22 cellular contexts compared by ENCODE assay signal in the genomic region with DNA sequence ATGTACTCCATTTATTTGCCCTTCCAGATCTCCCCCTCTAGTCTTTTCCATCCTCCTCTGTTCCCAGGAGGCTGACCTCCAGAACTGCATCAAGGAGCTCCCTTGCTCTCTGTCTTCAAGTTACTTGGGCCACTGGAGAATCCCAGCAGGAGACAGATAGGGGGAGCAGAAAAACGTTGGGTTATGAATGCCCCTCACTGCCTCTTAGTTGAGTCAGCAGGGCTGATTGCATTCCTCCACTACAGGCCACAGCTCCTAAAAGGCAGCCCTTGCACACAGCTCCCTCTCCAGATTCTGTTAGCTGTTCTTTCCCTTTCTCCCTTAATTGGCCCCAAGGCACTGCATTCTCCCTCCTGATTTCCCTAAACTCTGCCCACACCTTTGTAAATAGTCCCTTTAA. TPM values are rescaled to one million over a fixed set of nuclear protein-coding genes. Genes with fewer than 3 reads are reported as not detected.
A peak's percentile ranks its signal among the peaks of the same experiment; 100 is the strongest.
DNase-seq lines count a peak whose midpoint lies in the region; ATAC-seq, FAIRE-seq and TF ChIP-seq lines count a peak whose summit lies in the region.
"Had no signal": no experiment of that assay in that cellular context is flagged by ENCODE, and none has a peak within 500 bp of the region (broad histone marks: within the 10 kb centered on the region; RNA-seq: fewer than 3 reads in every experiment).

No MANE protein-coding gene starts in this region.

- ATAC-seq in upper lobe of left lung (ENCODE audit: low FRiP score in 2 of 2) (no peak), GM18520 (IDR thresholded peaks at IDR 0.05; ENCODE audit: unreplicated experiment) (no peak)
- ATAC-seq: activated CD8-positive, alpha-beta T cell treated with anti-CD3 and anti-CD28 coated beads, Interleukin-2, amount 10 ng/mL, durations not matched to agents 7 days and 5 days; GM12878; Panc1; upper lobe of right lung had no signal

- TF ChIP-seq CTCF in HEK293 (tag by site-specific recombination; IDR thresholded peaks at IDR 0.05), result 0 out of 2 replicates have a peak, but pooled peaks have one; percentile 17
- no peak for TF ChIP-seq CTCF in astrocyte (IDR thresholded peaks at IDR 0.05; ENCODE audit: insufficient read depth, low read depth, low read length)
- no peak for TF ChIP-seq CTCF in upper lobe of left lung (IDR thresholded peaks at IDR 0.05)

- H3K36me3 ChIP-seq in HEK293 (ENCODE audit: control insufficient read depth in 2 of 2, insufficient read depth in 1 of 2, low read length in 2 of 2), result no peaks in the 10 kb centered on the region
- H3K36me3 ChIP-seq in astrocyte (ENCODE audit: insufficient read depth, low read length), result no peaks in the 10 kb centered on the region
- H3K36me3 ChIP-seq in upper lobe of left lung, result no peaks in the 10 kb centered on the region
- H3K36me3 ChIP-seq: MG63, upper lobe of right lung had no signal

- DNase-seq in AG08395 (ENCODE audit: low spot score), result peak; percentile 41
- peak; percentile 41 for DNase-seq in astrocyte (ENCODE audit: low read depth)
- DNase-seq in iPS-NIHi7 (ENCODE audit: extremely low spot score), result peak; percentile 50
- no peak for DNase-seq in superior temporal gyrus (ENCODE audit: extremely low spot score)
- DNase-seq in upper lobe of left lung, result no peak
- no peak for DNase-seq in C1 segment of cervical spinal cord (lab: John Stamatoyannopoulos, UW)
- DNase-seq: activated CD8-positive, alpha-beta T cell treated with anti-CD3 and anti-CD28 coated beads, Interleukin-2, amount 10 ng/mL, durations not matched to agents 7 days and 5 days; activated naive CD8-positive, alpha-beta T cell treated with anti-CD3 and anti-CD28 coated beads for 36 hours; effector CD8-positive, alpha-beta T cell; MG63; NCI-H2029; NCI-H524 treated with DMSO at 0.1 percent for 48 hours; posterior cingulate gyrus; stimulated activated CD4-positive, alpha-beta T cell treated with anti-CD3 and anti-CD28 coated beads, Interleukin-12 subunit alpha, Interleukin-12 subunit beta, amount 100 ng/mL, for 4 hours; upper lobe of right lung had no signal

- no peaks in the 10 kb centered on the region for H3K36me3 Mint-ChIP-seq in astrocyte (ENCODE audit: low read depth, unreplicated experiment)

- TF ChIP-seq EP300 in upper lobe of left lung (IDR thresholded peaks at IDR 0.05), result no peak

- H4K20me1 ChIP-seq in astrocyte (ENCODE audit: insufficient read depth, low read length), result no peaks in the 10 kb centered on the region

- H3K79me2 ChIP-seq in astrocyte (ENCODE audit: insufficient read depth, low read length), result no peaks in the 10 kb centered on the region

- peak overlapping the region; percentile 24 for H3K4me3 Mint-ChIP-seq in astrocyte (ENCODE audit: unreplicated experiment)
- H3K4me3 Mint-ChIP-seq: activated CD8-positive, alpha-beta T cell treated with anti-CD3 and anti-CD28 coated beads, Interleukin-2, amount 10 ng/mL, durations not matched to agents 7 days and 5 days; activated naive CD8-positive, alpha-beta T cell treated with anti-CD3 and anti-CD28 coated beads for 36 hours; stimulated activated naive CD8-positive, alpha-beta T cell treated with anti-CD3 and anti-CD28 coated beads, Interleukin-15, Interleukin-2, amounts not matched to agents 100 ng/mL and 50 ng/mL, for 24 hours had no signal

- H3K9me3 ChIP-seq in HEK293 (ENCODE audit: control insufficient read depth, insufficient read depth, low read depth, low read length), result no peaks in the 10 kb centered on the region
- no peaks in the 10 kb centered on the region for H3K9me3 ChIP-seq in astrocyte (ENCODE audit: insufficient read depth, low read depth, low read length)
- H3K9me3 ChIP-seq in upper lobe of left lung, result peaks cover 0 to 3% (median 0%) of the 10 kb centered on the region in 4 donors
- H3K9me3 ChIP-seq: upper lobe of right lung had no signal

- no peaks in the 10 kb centered on the region for H3K27me3 Mint-ChIP-seq in astrocyte (ENCODE audit: low read depth, unreplicated experiment)
- H3K27me3 Mint-ChIP-seq: activated naive CD8-positive, alpha-beta T cell treated with anti-CD3 and anti-CD28 coated beads for 36 hours had no signal

- no peak for TF ChIP-seq POLR2A in upper lobe of left lung (IDR thresholded peaks at IDR 0.05)

- no peaks in the 10 kb centered on the region for H3K4me1 ChIP-seq in HEK293 (ENCODE audit: control insufficient read depth, insufficient read depth, low read length)
- H3K4me1 ChIP-seq in astrocyte (ENCODE audit: insufficient read depth, low read length), result no peaks in the 10 kb centered on the region
- H3K4me1 ChIP-seq in upper lobe of left lung, result no peaks in the 10 kb centered on the region
- H3K4me1 ChIP-seq: upper lobe of right lung had no signal

- no peak overlapping the region for H2AFZ ChIP-seq in astrocyte (ENCODE audit: low read depth, low read length)

- CTCF ChIA-PET in HEK293 (lab: Yijun Ruan, JAX), result no interaction called here

- H3K27ac ChIP-seq in HEK293 (ENCODE audit: extremely low read depth, low read depth, low read length), result no peak overlapping the region
- H3K27ac ChIP-seq in astrocyte (ENCODE audit: low read depth, low read length), result no peak overlapping the region
- H3K27ac ChIP-seq in upper lobe of left lung, result no peak overlapping the region
- H3K27ac ChIP-seq: upper lobe of right lung, VCaP had no signal

- H3K4me3 ChIP-seq in HEK293 (ENCODE audit: low read depth, low read length) (no peak overlapping the region), astrocyte (ENCODE audit: insufficient read depth, low read depth, low read length) (no peak overlapping the region), upper lobe of left lung (no peak overlapping the region)
- H3K4me3 ChIP-seq: GM12878, MG63, upper lobe of right lung had no signal

- H3K27ac Mint-ChIP-seq in astrocyte (ENCODE audit: unreplicated experiment), result peak overlapping the region; percentile 87
- H3K27ac Mint-ChIP-seq: activated CD8-positive, alpha-beta T cell treated with anti-CD3 and anti-CD28 coated beads, Interleukin-2, amount 10 ng/mL, durations not matched to agents 7 days and 5 days; activated naive CD8-positive, alpha-beta T cell treated with anti-CD3 and anti-CD28 coated beads for 36 hours; stimulated activated naive CD8-positive, alpha-beta T cell treated with anti-CD3 and anti-CD28 coated beads, Interleukin-15, Interleukin-2, amounts not matched to agents 100 ng/mL and 50 ng/mL, for 24 hours had no signal

- peak overlapping the region; percentile 19 for H3K4me2 ChIP-seq in astrocyte (ENCODE audit: low read length)

- no peaks in the 10 kb centered on the region for H3K9me3 Mint-ChIP-seq in astrocyte (ENCODE audit: unreplicated experiment)
- H3K9me3 Mint-ChIP-seq: stimulated activated naive CD8-positive, alpha-beta T cell treated with anti-CD3 and anti-CD28 coated beads, Interleukin-15, Interleukin-2, amounts not matched to agents 100 ng/mL and 50 ng/mL, for 24 hours had no signal

- H3K4me1 Mint-ChIP-seq in astrocyte (ENCODE audit: low read depth, unreplicated experiment), result peaks cover 12% of the 10 kb centered on the region

- WGBS in upper lobe of left lung, 2 donors, result 7 to 36% methylated on average over 1 of the region's 1 CpG

- H3K27me3 ChIP-seq in astrocyte (ENCODE audit: insufficient read depth, low read length), result no peaks in the 10 kb centered on the region
- H3K27me3 ChIP-seq in upper lobe of left lung, result no peaks in the 10 kb centered on the region
- H3K27me3 ChIP-seq: MG63, upper lobe of right lung had no signal

- POLR2A ChIA-PET in HEK293 (lab: Yijun Ruan, JAX), result interaction anchor here (0.9 kb wide), 1 partner anchor 12 kb away, joined by 4 read pairs; a partner anchor contains a TSS

- FAIRE-seq in astrocyte (lab: Jason Lieb, UNC), result peak; percentile 92
- FAIRE-seq: GM12878, H54 had no signal

- H3K9ac ChIP-seq in astrocyte (ENCODE audit: low read length), result no peak overlapping the region

TF ChIP-seq in HEK293, 187 proteins besides CTCF, POLR2A, EP300 and RAD21:
- TF ChIP-seq, protein P1, sequence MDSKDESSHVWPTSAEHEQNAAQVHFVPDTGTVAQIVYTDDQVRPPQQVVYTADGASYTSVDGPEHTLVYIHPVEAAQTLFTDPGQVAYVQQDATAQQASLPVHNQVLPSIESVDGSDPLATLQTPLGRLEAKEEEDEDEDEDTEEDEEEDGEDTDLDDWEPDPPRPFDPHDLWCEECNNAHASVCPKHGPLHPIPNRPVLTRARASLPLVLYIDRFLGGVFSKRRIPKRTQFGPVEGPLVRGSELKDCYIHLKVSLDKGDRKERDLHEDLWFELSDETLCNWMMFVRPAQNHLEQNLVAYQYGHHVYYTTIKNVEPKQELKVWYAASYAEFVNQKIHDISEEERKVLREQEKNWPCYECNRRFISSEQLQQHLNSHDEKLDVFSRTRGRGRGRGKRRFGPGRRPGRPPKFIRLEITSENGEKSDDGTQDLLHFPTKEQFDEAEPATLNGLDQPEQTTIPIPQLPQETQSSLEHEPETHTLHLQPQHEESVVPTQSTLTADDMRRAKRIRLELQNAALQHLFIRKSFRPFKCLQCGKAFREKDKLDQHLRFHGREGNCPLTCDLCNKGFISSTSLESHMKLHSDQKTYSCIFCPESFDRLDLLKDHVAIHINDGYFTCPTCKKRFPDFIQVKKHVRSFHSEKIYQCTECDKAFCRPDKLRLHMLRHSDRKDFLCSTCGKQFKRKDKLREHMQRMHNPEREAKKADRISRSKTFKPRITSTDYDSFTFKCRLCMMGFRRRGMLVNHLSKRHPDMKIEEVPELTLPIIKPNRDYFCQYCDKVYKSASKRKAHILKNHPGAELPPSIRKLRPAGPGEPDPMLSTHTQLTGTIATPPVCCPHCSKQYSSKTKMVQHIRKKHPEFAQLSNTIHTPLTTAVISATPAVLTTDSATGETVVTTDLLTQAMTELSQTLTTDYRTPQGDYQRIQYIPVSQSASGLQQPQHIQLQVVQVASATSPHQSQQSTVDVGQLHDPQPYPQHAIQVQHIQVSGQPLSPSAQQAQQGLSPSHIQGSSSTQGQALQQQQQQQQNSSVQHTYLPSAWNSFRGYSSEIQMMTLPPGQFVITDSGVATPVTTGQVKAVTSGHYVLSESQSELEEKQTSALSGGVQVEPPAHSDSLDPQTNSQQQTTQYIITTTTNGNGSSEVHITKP (tag by site-specific recombination; IDR thresholded peaks at IDR 0.05), result 0 out of 2 replicates have a peak, but pooled peaks have one; percentile 12
- no peak for TF ChIP-seq ZIC2 (tag by site-specific recombination; IDR thresholded peaks at IDR 0.05)

RNA-seq across cellular contexts. Expression of a gene that starts 12.4 kb away (rescaled TPM):
- total RNA-seq in astrocyte (4.2 and 6.4 TPM in 2 replicates), upper lobe of left lung (10 to 100 TPM in 3 of 6 donors, 1 to 10 TPM in 3; 2.3 to 58.9 (median 8.4) TPM)

RNA-seq across cellular contexts. Expression of a gene that starts 54.7 kb away (rescaled TPM):
- 165 and 166 TPM in 2 replicates for total RNA-seq in astrocyte
- total RNA-seq in upper lobe of left lung, result 100 to 1,000 TPM in 4 of 6 donors, 10 to 100 TPM in 2; 56.6 to 147 (median 109) TPM

Comparison
In these comparisons a context has a peak if more than half of its experiments do, and no peak if none do; other contexts are left out.
1. DNase-seq: peak in AG08395 (single experiment), astrocyte (single experiment) and iPS-NIHi7 (single experiment); none in superior temporal gyrus (single experiment), upper lobe of left lung (0 of 2) and C1 segment of cervical spinal cord (0 of 14).